ENCODE assay signal across 1 cellular context in the genomic region with DNA sequence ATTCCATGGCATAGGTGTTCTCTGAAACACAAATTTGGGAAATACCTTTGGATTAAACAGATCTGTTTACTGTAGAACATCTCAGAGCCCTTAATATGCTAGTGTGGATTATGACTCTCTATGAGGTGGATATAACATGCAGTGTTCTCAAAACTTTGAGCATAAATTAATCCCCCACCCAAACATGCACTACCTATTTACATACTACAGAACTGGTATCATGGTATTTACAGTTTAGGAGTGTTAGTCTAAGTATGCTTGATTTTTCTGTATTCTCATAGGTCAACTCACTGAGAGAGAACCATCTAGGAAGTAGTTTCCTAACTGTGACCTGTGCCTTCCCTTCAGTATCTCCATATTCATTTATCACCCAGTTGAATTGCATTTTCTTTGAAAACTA.
TF ChIP-seq lines count a peak whose summit lies in the region.

No MANE protein-coding gene starts in this region.

TF ChIP-seq in GM23338, 12 proteins besides CTCF, POLR2A, EP300 and RAD21 (continued from another document):
- TF ChIP-seq REST (IDR thresholded peaks at IDR 0.05; ENCODE audit: unreplicated experiment) (no peak), ZNF462 (CRISPR knock-in tag; IDR thresholded peaks at IDR 0.05) (no peak), JUNB (IDR thresholded peaks at IDR 0.05; ENCODE audit: unreplicated experiment) (no peak), ZNF114 (CRISPR knock-in tag; IDR thresholded peaks at IDR 0.05) (no peak), NANOG (IDR thresholded peaks at IDR 0.05; ENCODE audit: borderline replicate concordance) (no peak), POLR2AphosphoS5 (IDR thresholded peaks at IDR 0.05; ENCODE audit: low read depth) (no peak)
